Comparison of ENCODE assay signal across 1 cellular context in the genomic region with DNA sequence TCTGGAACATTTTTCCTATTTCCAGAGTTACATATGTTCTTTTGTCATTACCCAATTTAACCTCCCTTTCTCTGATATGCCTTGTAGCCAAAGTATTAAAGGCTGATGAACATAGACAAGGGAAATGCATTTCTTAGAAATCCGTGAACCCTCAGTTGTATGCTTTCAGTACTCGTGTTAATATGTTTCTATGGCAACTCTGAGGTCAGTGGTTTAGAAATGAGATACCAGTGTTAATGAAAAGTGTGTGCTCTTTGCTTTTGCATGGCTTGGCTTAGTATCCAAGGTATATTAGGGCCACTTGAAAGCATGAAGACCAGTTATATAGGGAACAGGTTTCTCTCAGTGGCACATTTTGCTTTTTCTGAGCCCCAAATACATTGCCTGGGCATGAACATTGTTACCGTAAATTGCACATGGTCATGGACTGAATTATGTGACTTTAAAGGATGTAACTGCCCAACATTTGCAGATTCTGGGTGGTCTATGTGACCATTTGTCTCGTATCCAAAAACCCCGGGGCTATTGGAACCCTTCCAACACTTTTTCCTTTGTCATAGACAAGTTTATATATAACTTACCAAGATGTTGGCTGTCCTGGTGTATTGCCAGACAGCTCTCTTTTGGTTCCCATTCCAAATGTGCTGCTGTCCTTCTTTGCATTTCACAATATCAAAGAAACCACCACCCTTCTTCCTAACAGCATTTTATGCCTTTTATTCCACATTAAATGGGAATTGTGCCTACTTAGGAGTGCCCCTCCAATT.
TF ChIP-seq lines count a peak whose summit lies in the region.

No MANE protein-coding gene starts in this region.

TF ChIP-seq in SK-N-SH, 30 proteins besides CTCF, POLR2A, EP300 and RAD21 (continued from another document):
- TF ChIP-seq USF2 (IDR thresholded peaks at IDR 0.05; ENCODE audit: borderline replicate concordance, low read depth, low read length) = no peak
- TF ChIP-seq FOXM1 (IDR thresholded peaks at IDR 0.05; ENCODE audit: low read depth) = no peak
- no peak for TF ChIP-seq SMC3 (IDR thresholded peaks at IDR 0.05; ENCODE audit: low read depth, low read length)
TF ChIP-seq in SK-N-SH: peak in this region for 0.
